ENCODE assay signal across 9 cellular contexts in the genomic region with DNA sequence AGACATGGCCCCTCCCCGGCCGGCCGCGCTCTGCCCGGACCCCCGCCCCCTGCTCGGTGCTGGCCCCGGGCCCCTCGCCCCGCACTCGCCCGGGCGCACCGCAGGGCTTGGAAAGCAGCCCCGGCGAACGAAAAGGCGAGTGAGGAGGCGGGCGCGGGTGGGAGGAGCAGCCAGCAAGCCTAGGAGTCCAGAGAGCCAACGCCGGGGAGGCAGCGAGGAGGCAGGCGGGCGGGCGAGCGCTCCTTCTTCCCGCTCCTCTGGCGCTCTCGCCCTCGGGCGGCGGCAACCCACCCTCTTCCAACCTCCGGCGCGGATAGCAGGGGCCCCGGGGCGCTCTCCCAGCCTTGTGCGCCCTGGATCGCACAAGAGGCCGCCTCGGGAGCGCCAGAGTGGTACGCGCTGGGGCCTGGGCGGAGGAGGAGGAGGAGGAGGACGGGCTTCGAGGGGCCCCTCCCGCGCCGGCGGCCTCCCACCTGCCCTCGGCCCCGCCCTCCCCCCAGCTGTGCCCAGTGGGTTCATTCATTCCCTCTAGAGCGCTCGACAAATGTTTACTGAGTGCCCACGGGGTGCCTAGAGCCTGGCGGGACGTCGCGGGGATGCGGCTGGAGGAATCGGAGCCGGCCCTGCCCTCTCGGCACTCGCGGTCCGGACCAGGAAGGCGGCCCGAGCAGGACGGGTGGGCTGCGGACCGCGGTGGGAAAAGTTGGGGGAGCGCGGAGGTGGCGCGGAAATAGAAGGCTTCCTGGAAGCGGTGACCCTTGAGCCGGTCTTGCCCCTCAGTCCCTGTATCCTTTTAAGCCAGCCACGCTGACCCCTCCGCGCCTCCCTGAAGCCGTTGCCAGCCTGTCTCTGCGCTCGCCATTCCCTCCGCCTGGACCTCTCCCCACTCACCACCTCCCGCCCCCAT. TPM values are rescaled to one million over a fixed set of nuclear protein-coding genes. Genes with fewer than 3 reads are reported as not detected.
DNase-seq lines count a peak whose midpoint lies in the region; ATAC-seq and TF ChIP-seq lines count a peak whose summit lies in the region.
"Had no signal": no experiment of that assay in that cellular context is flagged by ENCODE, and none has a peak within 500 bp of the region (broad histone marks: within the 10 kb centered on the region; RNA-seq: fewer than 3 reads in every experiment).

A gene (minus strand): TSS at position 391 of the 907 bp plus-strand sequence. CDS start 519 bp downstream, outside the sequence.

- TF ChIP-seq CTCF in SK-N-SH (IDR thresholded peaks at IDR 0.05) = no peak
- TF ChIP-seq CTCF in astrocyte of the spinal cord (IDR thresholded peaks at IDR 0.05; ENCODE audit: low read depth, low read length) = no peak
- no peak for TF ChIP-seq CTCF in transverse colon (IDR thresholded peaks at IDR 0.05)
- no peak for TF ChIP-seq CTCF in ascending aorta (IDR thresholded peaks at IDR 0.05)

- POLR2A ChIA-PET in SK-N-SH (lab: Yijun Ruan, JAX) = no interaction called here

- TF ChIP-seq EP300 in SK-N-SH (IDR thresholded peaks at IDR 0.05; ENCODE audit: borderline replicate concordance in 1 of 2, low read depth in 1 of 2, low read length in 1 of 2) = no peak
- TF ChIP-seq EP300 in transverse colon (IDR thresholded peaks at IDR 0.05; ENCODE audit: low read depth) = no peak

- no peak for TF ChIP-seq POLR2A in transverse colon (IDR thresholded peaks at IDR 0.05)

- DNase-seq in SK-N-SH = peak; percentile 79
- peak; percentile 5 for DNase-seq in astrocyte of the spinal cord (ENCODE audit: low read depth, low spot score)
- DNase-seq in kidney glomerular epithelial cell (lab: John Stamatoyannopoulos, UW) = peak; percentile 39
- DNase-seq in transverse colon = no peak
- DNase-seq in NCI-H2171 treated with DMSO at 0.1 percent for 48 hours (lab: John Stamatoyannopoulos, UW) = no peak
- DNase-seq in T-helper 9 cell = no peak
- DNase-seq in ascending aorta (ENCODE audit: low spot score in 2 of 2) = no peak

- no peaks in the 10 kb centered on the region for H4K20me1 ChIP-seq in SK-N-SH (ENCODE audit: insufficient read depth)

- H3F3A ChIP-seq in SK-N-SH (replicated peaks; ENCODE audit: insufficient read depth) = no peaks in the 10 kb centered on the region

- ATAC-seq in SK-N-SH treated with all-trans-retinoic acid at 6 μM for 48 hours = no peak; the same call in 2 of the 3 replicates

- 7% methylated on average over 40 of the region's 89 CpGs for WGBS in SK-N-SH (ENCODE audit: low lambda C conversion rate)
- 0 to 5% methylated on average over 1 to 55 of the region's 89 CpGs for WGBS in transverse colon (ENCODE audit: low coverage in 1 of 2), 2 donors

- H3K27me3 ChIP-seq in SK-N-SH (ENCODE audit: insufficient read depth) (peaks cover 8% of the 10 kb centered on the region; the same call in 1 of the 2 replicates), transverse colon (peaks cover 74% of the 10 kb centered on the region), ascending aorta (no peaks in the 10 kb centered on the region)

- H3K27ac ChIP-seq in SK-N-SH (ENCODE audit: low read depth in 2 of 2, low read length in 1 of 2) (no peak within 1 kb of the TSS; a peak in 1 of 4 replicates), transverse colon (peak within 1 kb of the TSS in 1 of 4 donors; percentile 12), ascending aorta (no peak within 1 kb of the TSS)

- CTCF ChIA-PET in SK-N-SH (lab: Yijun Ruan, JAX) = interaction anchor here (0.7 to 2.5 kb wide), 5 partner anchors 14 to 66 kb away, joined by 3 to 8 read pairs (median 4); no protein-coding TSS in a partner anchor

- H3K4me3 ChIP-seq in SK-N-SH (ENCODE audit: low read depth in 2 of 2, low read length in 1 of 2) (peak within 1 kb of the TSS in 1 of 2 experiments; percentile 42; a peak in 1 of 4 replicates), astrocyte of the spinal cord (ENCODE audit: low read depth, low read length) (no peak within 1 kb of the TSS), transverse colon (peak within 1 kb of the TSS in 3 of 4 donors; percentile 13 to 38 (median 34)), ascending aorta (peak within 1 kb of the TSS in 1 of 2 donors; percentile 19)

- no peak for TF ChIP-seq RAD21 in SK-N-SH (IDR thresholded peaks at IDR 0.05; ENCODE audit: low read length)

- no peaks in the 10 kb centered on the region for H3K36me3 ChIP-seq in SK-N-SH (replicated peaks in 1 of 2; ENCODE audit: control insufficient read depth in 1 of 2, insufficient read depth in 2 of 2, low read length in 1 of 2)
- H3K36me3 ChIP-seq in transverse colon = no peaks in the 10 kb centered on the region
- H3K36me3 ChIP-seq in ascending aorta = no peaks in the 10 kb centered on the region

- H3K9me2 ChIP-seq in SK-N-SH = no peaks in the 10 kb centered on the region

- no peaks in the 10 kb centered on the region for H3K9me3 ChIP-seq in SK-N-SH
- H3K9me3 ChIP-seq in transverse colon = no peaks in the 10 kb centered on the region
- no peaks in the 10 kb centered on the region for H3K9me3 ChIP-seq in ascending aorta

- H2AFZ ChIP-seq in SK-N-SH (ENCODE audit: low read depth) = no peak within 1 kb of the TSS

- intact Hi-C loops in transverse colon (cut with DNase I; ENCODE audit: low total_unique reads) (no loop called here), ascending aorta (cut with DNase I) (no loop called here)

- no peak within 1 kb of the TSS for H3K4me2 ChIP-seq in SK-N-SH

- H3K4me1 ChIP-seq in SK-N-SH (ENCODE audit: control insufficient read depth in 1 of 2, insufficient read depth in 2 of 2, low read depth in 1 of 2, low read length in 1 of 2) (peaks cover 0 to 15% of the 10 kb centered on the region in 2 experiments; a peak in 1 of 4 replicates), transverse colon (peaks cover 0 to 19% (median 11%) of the 10 kb centered on the region in 4 donors), ascending aorta (no peaks in the 10 kb centered on the region)

- no peaks in the 10 kb centered on the region for H3K79me2 ChIP-seq in SK-N-SH (ENCODE audit: insufficient read depth)

- in situ Hi-C loops in astrocyte of the spinal cord (cut with HindIII; ENCODE audit: low sequenced_read_pairs) (no loop called here), transverse colon (cut with MboI; ENCODE audit: low pct_ligation_motif_present in 1 of 4, low pct_unique_long_range_greater_than_20kb in 1 of 4, low sequenced_read_pairs in 3 of 4) (no loop called here)

- H3K9ac ChIP-seq in SK-N-SH = no peak within 1 kb of the TSS

TF ChIP-seq in SK-N-SH, 30 proteins besides CTCF, POLR2A, EP300 and RAD21 (continues in another document):
- TF ChIP-seq FOXM1 (IDR thresholded peaks at IDR 0.05; ENCODE audit: low read depth) = no peak
- no peak for TF ChIP-seq JUND (IDR thresholded peaks at IDR 0.05)
- TF ChIP-seq SMC3 (IDR thresholded peaks at IDR 0.05; ENCODE audit: low read depth, low read length) = no peak
- TF ChIP-seq, protein P1, sequence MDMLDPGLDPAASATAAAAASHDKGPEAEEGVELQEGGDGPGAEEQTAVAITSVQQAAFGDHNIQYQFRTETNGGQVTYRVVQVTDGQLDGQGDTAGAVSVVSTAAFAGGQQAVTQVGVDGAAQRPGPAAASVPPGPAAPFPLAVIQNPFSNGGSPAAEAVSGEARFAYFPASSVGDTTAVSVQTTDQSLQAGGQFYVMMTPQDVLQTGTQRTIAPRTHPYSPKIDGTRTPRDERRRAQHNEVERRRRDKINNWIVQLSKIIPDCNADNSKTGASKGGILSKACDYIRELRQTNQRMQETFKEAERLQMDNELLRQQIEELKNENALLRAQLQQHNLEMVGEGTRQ (IDR thresholded peaks at IDR 0.05; ENCODE audit: borderline replicate concordance, low read depth, low read length) = no peak
- no peak for TF ChIP-seq FOXJ3 (CRISPR knock-in tag; IDR thresholded peaks at IDR 0.05)
- no peak for TF ChIP-seq YY1 (IDR thresholded peaks at IDR 0.05; ENCODE audit: low read depth)
- no peak for TF ChIP-seq FOSL2 (IDR thresholded peaks at IDR 0.05; ENCODE audit: borderline replicate concordance, low read depth)
- TF ChIP-seq NFIC (IDR thresholded peaks at IDR 0.05; ENCODE audit: borderline replicate concordance) = no peak
- TF ChIP-seq TEAD4 (IDR thresholded peaks at IDR 0.05; ENCODE audit: borderline replicate concordance, insufficient read depth) = no peak

TF ChIP-seq in SK-N-SH treated with all-trans-retinoic acid at 6 μM for 48 hours, 23 proteins besides CTCF, POLR2A, EP300 and RAD21 (continues in another document):
- TF ChIP-seq TOX (CRISPR knock-in tag; IDR thresholded peaks at IDR 0.05; ENCODE audit: borderline replicate concordance) = no peak
- TF ChIP-seq RARB (CRISPR knock-in tag; IDR thresholded peaks at IDR 0.05) = no peak
- TF ChIP-seq ESRRG (CRISPR knock-in tag; IDR thresholded peaks at IDR 0.05) = no peak
- no peak for TF ChIP-seq SNAI2 (CRISPR knock-in tag; IDR thresholded peaks at IDR 0.05)
- TF ChIP-seq ZFP3 (CRISPR knock-in tag; IDR thresholded peaks at IDR 0.05) = no peak
- TF ChIP-seq CSDC2 (CRISPR knock-in tag; IDR thresholded peaks at IDR 0.05) = no peak
- TF ChIP-seq, protein P2, sequence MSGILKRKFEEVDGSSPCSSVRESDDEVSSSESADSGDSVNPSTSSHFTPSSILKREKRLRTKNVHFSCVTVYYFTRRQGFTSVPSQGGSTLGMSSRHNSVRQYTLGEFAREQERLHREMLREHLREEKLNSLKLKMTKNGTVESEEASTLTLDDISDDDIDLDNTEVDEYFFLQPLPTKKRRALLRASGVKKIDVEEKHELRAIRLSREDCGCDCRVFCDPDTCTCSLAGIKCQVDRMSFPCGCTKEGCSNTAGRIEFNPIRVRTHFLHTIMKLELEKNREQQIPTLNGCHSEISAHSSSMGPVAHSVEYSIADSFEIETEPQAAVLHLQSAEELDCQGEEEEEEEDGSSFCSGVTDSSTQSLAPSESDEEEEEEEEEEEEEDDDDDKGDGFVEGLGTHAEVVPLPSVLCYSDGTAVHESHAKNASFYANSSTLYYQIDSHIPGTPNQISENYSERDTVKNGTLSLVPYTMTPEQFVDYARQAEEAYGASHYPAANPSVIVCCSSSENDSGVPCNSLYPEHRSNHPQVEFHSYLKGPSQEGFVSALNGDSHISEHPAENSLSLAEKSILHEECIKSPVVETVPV (CRISPR knock-in tag; IDR thresholded peaks at IDR 0.05) = no peak
- TF ChIP-seq BACH2 (CRISPR knock-in tag; IDR thresholded peaks at IDR 0.05; ENCODE audit: borderline replicate concordance) = no peak
- TF ChIP-seq, protein P3, sequence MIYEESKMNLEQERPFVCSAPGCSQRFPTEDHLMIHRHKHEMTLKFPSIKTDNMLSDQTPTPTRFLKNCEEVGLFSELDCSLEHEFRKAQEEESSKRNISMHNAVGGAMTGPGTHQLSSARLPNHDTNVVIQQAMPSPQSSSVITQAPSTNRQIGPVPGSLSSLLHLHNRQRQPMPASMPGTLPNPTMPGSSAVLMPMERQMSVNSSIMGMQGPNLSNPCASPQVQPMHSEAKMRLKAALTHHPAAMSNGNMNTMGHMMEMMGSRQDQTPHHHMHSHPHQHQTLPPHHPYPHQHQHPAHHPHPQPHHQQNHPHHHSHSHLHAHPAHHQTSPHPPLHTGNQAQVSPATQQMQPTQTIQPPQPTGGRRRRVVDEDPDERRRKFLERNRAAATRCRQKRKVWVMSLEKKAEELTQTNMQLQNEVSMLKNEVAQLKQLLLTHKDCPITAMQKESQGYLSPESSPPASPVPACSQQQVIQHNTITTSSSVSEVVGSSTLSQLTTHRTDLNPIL (CRISPR knock-in tag; IDR thresholded peaks at IDR 0.05; ENCODE audit: low read depth) = no peak
- no peak for TF ChIP-seq ZFP30 (CRISPR knock-in tag; IDR thresholded peaks at IDR 0.05)

RNA-seq across cellular contexts. Expression of the gene that starts here (rescaled TPM):
- 0.10 TPM in 1 of 2 replicates, not detected in the other for polyA plus RNA-seq in SK-N-SH (2012; rRNA removed)
- 0.03 and 0.12 TPM in 2 replicates for polyA plus RNA-seq in SK-N-SH (2012; cell fraction: cytosol; rRNA removed)
- 0.02 and 0.40 TPM in 2 replicates for polyA plus RNA-seq in SK-N-SH (2012; cell fraction: nucleus; rRNA removed)
- total RNA-seq in transverse colon (1 to 10 TPM in 3 of 4 donors, not detected in 1; 1.4 to 2.2 (median 1.5) TPM), ascending aorta (not detected)
- total RNA-seq: lung microvascular endothelial cell had no signal

Comparison
In these comparisons a context has a peak if more than half of its experiments do, and no peak if none do; other contexts are left out.
1. Peak in DNase-seq in SK-N-SH; RNA of the gene not detected or under 1 TPM.
2. DNase-seq: peak in astrocyte of the spinal cord (single experiment) and kidney glomerular epithelial cell (single experiment); none in transverse colon (single experiment), NCI-H2171 treated with DMSO at 0.1 percent for 48 hours (single experiment), T-helper 9 cell (single experiment) and ascending aorta (0 of 2).